Comparison of ENCODE assay signal across 1 cellular context in the genomic region with DNA sequence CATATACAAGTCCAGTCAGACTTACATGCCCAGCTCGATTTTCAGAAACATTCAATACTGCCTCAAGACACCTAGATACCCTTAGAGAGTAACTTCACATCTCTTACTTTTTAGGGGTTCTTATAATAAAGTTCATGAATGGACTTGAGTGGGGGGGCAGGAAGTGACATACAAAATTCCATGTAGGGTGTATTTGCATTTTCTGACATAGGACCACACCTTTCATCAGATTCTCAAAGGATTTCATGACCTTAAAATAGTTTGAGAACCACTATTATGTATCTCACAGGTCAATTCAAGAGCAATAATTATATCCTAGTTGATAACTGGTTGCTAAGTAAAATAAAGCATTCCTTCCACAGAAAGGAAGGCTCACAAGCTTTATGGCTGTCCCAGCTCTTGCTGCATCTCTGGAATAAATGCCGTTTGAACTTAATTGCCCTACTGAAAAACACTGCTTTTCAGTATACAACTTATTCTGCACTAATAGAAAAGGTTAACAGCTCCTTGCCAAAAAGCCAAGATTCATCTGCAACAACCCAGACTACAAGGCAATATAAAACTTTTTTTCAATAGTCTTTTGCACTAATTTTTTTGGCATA.
TF ChIP-seq lines count a peak whose summit lies in the region.

No MANE protein-coding gene starts in this region.

TF ChIP-seq in GM12878, 131 proteins besides CTCF, POLR2A, EP300 and RAD21 (continued from another document):
- TF ChIP-seq, protein P1, sequence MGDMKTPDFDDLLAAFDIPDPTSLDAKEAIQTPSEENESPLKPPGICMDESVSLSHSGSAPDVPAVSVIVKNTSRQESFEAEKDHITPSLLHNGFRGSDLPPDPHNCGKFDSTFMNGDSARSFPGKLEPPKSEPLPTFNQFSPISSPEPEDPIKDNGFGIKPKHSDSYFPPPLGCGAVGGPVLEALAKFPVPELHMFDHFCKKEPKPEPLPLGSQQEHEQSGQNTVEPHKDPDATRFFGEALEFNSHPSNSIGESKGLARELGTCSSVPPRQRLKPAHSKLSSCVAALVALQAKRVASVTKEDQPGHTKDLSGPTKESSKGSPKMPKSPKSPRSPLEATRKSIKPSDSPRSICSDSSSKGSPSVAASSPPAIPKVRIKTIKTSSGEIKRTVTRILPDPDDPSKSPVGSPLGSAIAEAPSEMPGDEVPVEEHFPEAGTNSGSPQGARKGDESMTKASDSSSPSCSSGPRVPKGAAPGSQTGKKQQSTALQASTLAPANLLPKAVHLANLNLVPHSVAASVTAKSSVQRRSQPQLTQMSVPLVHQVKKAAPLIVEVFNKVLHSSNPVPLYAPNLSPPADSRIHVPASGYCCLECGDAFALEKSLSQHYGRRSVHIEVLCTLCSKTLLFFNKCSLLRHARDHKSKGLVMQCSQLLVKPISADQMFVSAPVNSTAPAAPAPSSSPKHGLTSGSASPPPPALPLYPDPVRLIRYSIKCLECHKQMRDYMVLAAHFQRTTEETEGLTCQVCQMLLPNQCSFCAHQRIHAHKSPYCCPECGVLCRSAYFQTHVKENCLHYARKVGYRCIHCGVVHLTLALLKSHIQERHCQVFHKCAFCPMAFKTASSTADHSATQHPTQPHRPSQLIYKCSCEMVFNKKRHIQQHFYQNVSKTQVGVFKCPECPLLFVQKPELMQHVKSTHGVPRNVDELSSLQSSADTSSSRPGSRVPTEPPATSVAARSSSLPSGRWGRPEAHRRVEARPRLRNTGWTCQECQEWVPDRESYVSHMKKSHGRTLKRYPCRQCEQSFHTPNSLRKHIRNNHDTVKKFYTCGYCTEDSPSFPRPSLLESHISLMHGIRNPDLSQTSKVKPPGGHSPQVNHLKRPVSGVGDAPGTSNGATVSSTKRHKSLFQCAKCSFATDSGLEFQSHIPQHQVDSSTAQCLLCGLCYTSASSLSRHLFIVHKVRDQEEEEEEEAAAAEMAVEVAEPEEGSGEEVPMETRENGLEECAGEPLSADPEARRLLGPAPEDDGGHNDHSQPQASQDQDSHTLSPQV (IDR thresholded peaks at IDR 0.05) = no peak
- TF ChIP-seq, protein P2, sequence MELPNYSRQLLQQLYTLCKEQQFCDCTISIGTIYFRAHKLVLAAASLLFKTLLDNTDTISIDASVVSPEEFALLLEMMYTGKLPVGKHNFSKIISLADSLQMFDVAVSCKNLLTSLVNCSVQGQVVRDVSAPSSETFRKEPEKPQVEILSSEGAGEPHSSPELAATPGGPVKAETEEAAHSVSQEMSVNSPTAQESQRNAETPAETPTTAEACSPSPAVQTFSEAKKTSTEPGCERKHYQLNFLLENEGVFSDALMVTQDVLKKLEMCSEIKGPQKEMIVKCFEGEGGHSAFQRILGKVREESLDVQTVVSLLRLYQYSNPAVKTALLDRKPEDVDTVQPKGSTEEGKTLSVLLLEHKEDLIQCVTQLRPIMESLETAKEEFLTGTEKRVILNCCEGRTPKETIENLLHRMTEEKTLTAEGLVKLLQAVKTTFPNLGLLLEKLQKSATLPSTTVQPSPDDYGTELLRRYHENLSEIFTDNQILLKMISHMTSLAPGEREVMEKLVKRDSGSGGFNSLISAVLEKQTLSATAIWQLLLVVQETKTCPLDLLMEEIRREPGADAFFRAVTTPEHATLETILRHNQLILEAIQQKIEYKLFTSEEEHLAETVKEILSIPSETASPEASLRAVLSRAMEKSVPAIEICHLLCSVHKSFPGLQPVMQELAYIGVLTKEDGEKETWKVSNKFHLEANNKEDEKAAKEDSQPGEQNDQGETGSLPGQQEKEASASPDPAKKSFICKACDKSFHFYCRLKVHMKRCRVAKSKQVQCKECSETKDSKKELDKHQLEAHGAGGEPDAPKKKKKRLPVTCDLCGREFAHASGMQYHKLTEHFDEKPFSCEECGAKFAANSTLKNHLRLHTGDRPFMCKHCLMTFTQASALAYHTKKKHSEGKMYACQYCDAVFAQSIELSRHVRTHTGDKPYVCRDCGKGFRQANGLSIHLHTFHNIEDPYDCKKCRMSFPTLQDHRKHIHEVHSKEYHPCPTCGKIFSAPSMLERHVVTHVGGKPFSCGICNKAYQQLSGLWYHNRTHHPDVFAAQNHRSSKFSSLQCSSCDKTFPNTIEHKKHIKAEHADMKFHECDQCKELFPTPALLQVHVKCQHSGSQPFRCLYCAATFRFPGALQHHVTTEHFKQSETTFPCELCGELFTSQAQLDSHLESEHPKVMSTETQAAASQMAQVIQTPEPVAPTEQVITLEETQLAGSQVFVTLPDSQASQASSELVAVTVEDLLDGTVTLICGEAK (IDR thresholded peaks at IDR 0.05; ENCODE audit: borderline replicate concordance) = peak; percentile 48; the same call in 1 of the 2 replicates
